Comparison of ENCODE assay signal across 8 cellular contexts in the genomic region with DNA sequence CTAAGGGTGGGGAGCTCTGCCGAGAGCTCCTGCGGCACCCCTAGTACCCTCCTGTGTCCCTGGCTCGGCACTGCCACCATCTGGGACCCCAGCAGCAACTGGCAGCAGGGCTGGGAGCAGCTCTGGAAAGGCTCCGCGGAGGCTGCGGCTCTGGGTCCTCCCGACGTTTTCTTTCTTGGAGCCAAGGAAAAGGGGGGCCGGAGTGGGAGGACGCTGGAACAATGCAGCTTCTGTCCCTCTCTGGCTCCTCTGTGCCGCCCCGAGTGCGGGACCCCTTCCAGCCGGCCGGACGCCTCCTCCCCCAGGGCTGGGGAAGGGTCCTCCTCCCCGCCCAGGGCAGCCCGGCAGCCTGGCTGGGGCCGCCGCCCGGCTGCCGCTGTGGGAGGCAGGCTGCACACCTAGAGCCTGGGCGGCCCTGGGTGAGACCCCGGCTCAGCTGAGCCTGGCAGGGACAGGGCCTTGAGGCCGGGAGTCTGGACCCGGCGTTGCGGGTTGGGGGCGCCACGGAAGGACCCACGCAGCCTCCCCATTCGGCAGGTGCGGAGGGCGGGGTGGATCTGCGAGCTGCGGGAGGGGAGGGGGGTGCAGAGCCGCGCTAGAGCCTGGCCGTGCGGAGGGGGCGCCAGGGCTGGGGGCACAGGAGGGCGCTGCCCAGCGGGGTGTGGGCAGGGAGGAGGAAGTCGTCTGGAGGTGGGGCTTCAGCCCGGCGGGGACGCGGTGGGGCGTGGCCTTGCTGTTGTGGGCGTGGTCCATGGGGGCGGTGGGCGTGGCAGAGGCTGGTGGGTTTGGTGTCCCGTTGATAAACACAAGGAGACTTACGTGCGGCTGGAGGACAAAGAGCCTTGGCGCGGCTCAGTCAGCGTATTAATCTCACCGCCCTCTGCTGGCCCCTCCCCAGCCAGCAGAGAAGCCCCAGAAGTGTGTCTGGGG. TPM values are rescaled to one million over a fixed set of nuclear protein-coding genes. Genes with fewer than 3 reads are reported as not detected.
DNase-seq lines count a peak whose midpoint lies in the region; ATAC-seq and TF ChIP-seq lines count a peak whose summit lies in the region.

No MANE protein-coding gene starts in this region.

- H3K4me3 Mint-ChIP-seq in Calu3 (ENCODE audit: low read depth, unreplicated experiment): no peak overlapping the region
- peak overlapping the region; percentile 70 for H3K4me3 Mint-ChIP-seq in nephron progenitor cell

- BruUV-seq in Calu3 (replicated peaks; lab: Mats Ljungman, UMichigan): no TSS peak

- TF ChIP-seq CTCF in Calu3 (IDR thresholded peaks at IDR 0.05; ENCODE audit: unreplicated experiment): no peak
- no peak for TF ChIP-seq CTCF in fibroblast of the aortic adventitia (IDR thresholded peaks at IDR 0.05; ENCODE audit: insufficient read depth, low read length)
- TF ChIP-seq CTCF in nephron progenitor cell (IDR thresholded peaks at IDR 0.05): no peak

- H3K36me3 Mint-ChIP-seq in Calu3 (ENCODE audit: insufficient read depth, unreplicated experiment): no peaks in the 10 kb centered on the region
- no peaks in the 10 kb centered on the region for H3K36me3 Mint-ChIP-seq in nephron progenitor cell (ENCODE audit: low read depth)

- H3K9me3 Mint-ChIP-seq in Calu3 (ENCODE audit: low read depth, unreplicated experiment): no peaks in the 10 kb centered on the region
- H3K9me3 Mint-ChIP-seq in nephron progenitor cell: no peaks in the 10 kb centered on the region

- H3K27me3 Mint-ChIP-seq in Calu3 (ENCODE audit: unreplicated experiment) (no peaks in the 10 kb centered on the region), nephron progenitor cell (ENCODE audit: low read depth, poor library complexity) (no peaks in the 10 kb centered on the region)

- no peak overlapping the region for H3K4me3 ChIP-seq in fibroblast of the aortic adventitia (ENCODE audit: low read depth, low read length)

- intact Hi-C loops in Calu3 (cut with micrococcal nuclease; ENCODE audit: unreplicated experiment): no loop called here

- DNase-seq in Calu3 (peak; percentile 51), NCI-H226 (peak; percentile 56), fibroblast of the aortic adventitia (ENCODE audit: low read depth) (peak; percentile 44), nephron progenitor cell (peak; percentile 96), NCI-H2171 treated with DMSO at 0.1 percent for 48 hours (lab: John Stamatoyannopoulos, UW) (no peak), hepatic stellate cell (ENCODE audit: low spot score) (no peak)
- DNase-seq in activated T-cell treated with anti-CD3 and anti-CD28 coated beads, Interleukin-2, amount 50 U/mL, for 48 hours: peak; percentile 87
- peak; percentile 77 for DNase-seq in stimulated activated naive CD8-positive, alpha-beta T cell treated with anti-CD3 and anti-CD28 coated beads, Interleukin-15, Interleukin-2, amounts not matched to agents 100 U/mL and 50 U/mL, for 24 hours

- no peaks in the 10 kb centered on the region for H3K4me1 Mint-ChIP-seq in Calu3 (ENCODE audit: low read depth, unreplicated experiment)
- peaks cover 40% of the 10 kb centered on the region for H3K4me1 Mint-ChIP-seq in nephron progenitor cell

- CTCF ChIA-PET in Calu3 (lab: Charles Lee): no interaction called here

- ATAC-seq in stimulated activated naive CD8-positive, alpha-beta T cell treated with anti-CD3 and anti-CD28 coated beads, Interleukin-15, Interleukin-2, amounts not matched to agents 100 U/mL and 50 U/mL, for 24 hours: no peak

- H3K27ac Mint-ChIP-seq in Calu3 (ENCODE audit: unreplicated experiment): no peak overlapping the region
- no peak overlapping the region for H3K27ac Mint-ChIP-seq in nephron progenitor cell

RNA-seq across cellular contexts. Expression of gene GPSM1, which starts 15.1 kb away (rescaled TPM):
- total RNA-seq in Calu3 (2022) (3.9 and 5.7 TPM in 2 replicates), fibroblast of the aortic adventitia (ENCODE audit: low replicate concordance) (25.9 and 48.5 TPM in 2 replicates)

RNA-seq across cellular contexts. Expression of gene DNLZ, which starts 21.1 kb away (rescaled TPM):
- total RNA-seq in Calu3 (2022): 22.5 and 26.4 TPM in 2 replicates
- total RNA-seq in fibroblast of the aortic adventitia (ENCODE audit: low replicate concordance): 5.2 and 6.1 TPM in 2 replicates

RNA-seq across cellular contexts. Expression of gene CARD9, which starts 31.0 kb away (rescaled TPM):
- total RNA-seq in Calu3 (2022) (1.2 and 1.6 TPM in 2 replicates), fibroblast of the aortic adventitia (ENCODE audit: low replicate concordance) (1.1 and 1.4 TPM in 2 replicates)

RNA-seq across cellular contexts. Expression of gene CCDC187, which starts 38.6 kb away (rescaled TPM):
- total RNA-seq in Calu3 (2022) (0.44 and 0.73 TPM in 2 replicates), fibroblast of the aortic adventitia (ENCODE audit: low replicate concordance) (under 0.01 TPM in 1 of 2 replicates, not detected in the other)

RNA-seq across cellular contexts. Expression of gene SNAPC4, which starts 57.5 kb away (rescaled TPM):
- total RNA-seq in Calu3 (2022): 9.7 and 10.5 TPM in 2 replicates
- 12.1 and 17.7 TPM in 2 replicates for total RNA-seq in fibroblast of the aortic adventitia (ENCODE audit: low replicate concordance)

Comparison
In these comparisons a context has a peak if more than half of its experiments do, and no peak if none do; other contexts are left out.
1. DNase-seq: peak in Calu3 (single experiment), NCI-H226 (single experiment), activated T-cell treated with anti-CD3 and anti-CD28 coated beads, Interleukin-2, amount 50 U/mL, for 48 hours (2 of 2), fibroblast of the aortic adventitia (single experiment), nephron progenitor cell (single experiment) and stimulated activated naive CD8-positive, alpha-beta T cell treated with anti-CD3 and anti-CD28 coated beads, Interleukin-15, Interleukin-2, amounts not matched to agents 100 U/mL and 50 U/mL, for 24 hours (single experiment); none in NCI-H2171 treated with DMSO at 0.1 percent for 48 hours (single experiment) and hepatic stellate cell (single experiment).